20 cellular contexts compared by ENCODE assay signal in the genomic region with DNA sequence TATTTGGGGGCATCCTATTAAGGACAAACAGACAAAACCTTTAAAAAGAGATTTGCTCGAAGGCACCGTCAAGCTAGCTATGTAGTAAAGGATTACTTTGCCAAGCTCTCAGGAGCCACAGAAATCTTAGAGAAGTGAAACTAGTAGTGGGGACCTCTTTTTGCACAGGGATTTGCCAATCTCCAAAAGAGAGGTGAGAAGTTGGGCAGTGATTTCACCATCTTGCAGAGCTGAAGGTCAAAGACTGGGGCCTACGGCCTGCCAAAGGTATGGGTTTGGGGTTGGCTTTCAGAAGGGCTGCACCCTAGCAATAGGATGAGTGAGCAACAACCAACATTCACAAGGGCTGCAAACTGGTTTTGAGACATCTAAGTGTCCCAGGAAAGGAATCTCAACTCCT. TPM values are rescaled to one million over a fixed set of nuclear protein-coding genes. Genes with fewer than 3 reads are reported as not detected.
"Had no signal": no experiment of that assay in that cellular context is flagged by ENCODE, and none has a peak within 500 bp of the region (broad histone marks: within the 10 kb centered on the region; RNA-seq: fewer than 3 reads in every experiment).

No MANE protein-coding gene starts in this region.

- DNase-seq: activated CD4-positive, alpha-beta memory T cell treated with anti-CD3 and anti-CD28 coated beads, Interleukin-2, amount 10 ng/mL, durations not matched to agents 7 days and 5 days; activated CD4-positive, alpha-beta T cell treated with anti-CD3 and anti-CD28 coated beads, Interleukin-2, amount 10 ng/mL, durations not matched to agents 24 days and 14 days; activated naive CD4-positive, alpha-beta T cell treated with anti-CD3 and anti-CD28 coated beads, Interleukin-2, amount 10 ng/mL, durations not matched to agents 7 days and 5 days; amygdala; cerebellar nuclear complex; cortex of kidney; endodermal cell; esophagus squamous epithelium; gastrocnemius medialis; hippocampal formation; kidney glomerular epithelial cell; left ventricle myocardium inferior; stimulated activated CD4-positive, alpha-beta T cell treated with anti-CD3 and anti-CD28 coated beads, Interleukin-4, amount 100 ng/mL, for 24 hours; stimulated activated naive CD4-positive, alpha-beta T cell treated with Interleukin-2 at 50 U/mL for 16 hours had no signal

- H3K27ac Mint-ChIP-seq: activated CD4-positive, alpha-beta memory T cell treated with anti-CD3 and anti-CD28 coated beads, Interleukin-2, amount 10 ng/mL, durations not matched to agents 7 days and 5 days; activated CD4-positive, alpha-beta T cell treated with anti-CD3 and anti-CD28 coated beads, Interleukin-2, amount 10 ng/mL, durations not matched to agents 24 days and 14 days; activated naive CD4-positive, alpha-beta T cell treated with anti-CD3 and anti-CD28 coated beads, Interleukin-2, amount 10 ng/mL, durations not matched to agents 7 days and 5 days; endodermal cell; natural killer cell treated with Interleukin-12 subunit alpha and Interleukin-12 subunit beta and Interleukin-15 and Interleukin-18, amount 100 ng/mL, for 72 hours had no signal

- H3K36me3 Mint-ChIP-seq: activated naive CD4-positive, alpha-beta T cell treated with anti-CD3 and anti-CD28 coated beads, Interleukin-2, amount 10 ng/mL, durations not matched to agents 7 days and 5 days; natural killer cell treated with Interleukin-12 subunit alpha and Interleukin-12 subunit beta and Interleukin-15 and Interleukin-18, amount 100 ng/mL, for 72 hours had no signal

- ATAC-seq: activated CD4-positive, CD25-positive, alpha-beta regulatory T cell treated with anti-CD3 and anti-CD28 coated beads, Interleukin-2, amount 50 U/mL, for 24 hours; gastrocnemius medialis; natural killer cell treated with Interleukin-12 subunit alpha and Interleukin-12 subunit beta and Interleukin-15 and Interleukin-18, amount 100 ng/mL, for 72 hours; right cardiac atrium had no signal

- H3K4me1 Mint-ChIP-seq: activated CD4-positive, alpha-beta memory T cell treated with anti-CD3 and anti-CD28 coated beads, Interleukin-2, amount 10 ng/mL, durations not matched to agents 7 days and 5 days; activated CD4-positive, alpha-beta T cell treated with anti-CD3 and anti-CD28 coated beads, Interleukin-2, amount 10 ng/mL, durations not matched to agents 24 days and 14 days; activated naive CD4-positive, alpha-beta T cell treated with anti-CD3 and anti-CD28 coated beads, Interleukin-2, amount 10 ng/mL, durations not matched to agents 7 days and 5 days; endodermal cell had no signal

- H3K4me3 Mint-ChIP-seq: activated CD4-positive, alpha-beta memory T cell treated with anti-CD3 and anti-CD28 coated beads, Interleukin-2, amount 10 ng/mL, durations not matched to agents 7 days and 5 days; activated CD4-positive, alpha-beta T cell treated with anti-CD3 and anti-CD28 coated beads, Interleukin-2, amount 10 ng/mL, durations not matched to agents 24 days and 14 days; activated naive CD4-positive, alpha-beta T cell treated with anti-CD3 and anti-CD28 coated beads, Interleukin-2, amount 10 ng/mL, durations not matched to agents 7 days and 5 days; endodermal cell; natural killer cell treated with Interleukin-12 subunit alpha and Interleukin-12 subunit beta and Interleukin-15 and Interleukin-18, amount 100 ng/mL, for 72 hours had no signal

- H3K27me3 Mint-ChIP-seq: activated CD4-positive, alpha-beta memory T cell treated with anti-CD3 and anti-CD28 coated beads, Interleukin-2, amount 10 ng/mL, durations not matched to agents 7 days and 5 days; activated CD4-positive, alpha-beta T cell treated with anti-CD3 and anti-CD28 coated beads, Interleukin-2, amount 10 ng/mL, durations not matched to agents 24 days and 14 days; activated naive CD4-positive, alpha-beta T cell treated with anti-CD3 and anti-CD28 coated beads, Interleukin-2, amount 10 ng/mL, durations not matched to agents 7 days and 5 days had no signal

RNA-seq across cellular contexts. Expression of gene FCN1, which starts 1.6 kb away (rescaled TPM):
- total RNA-seq: activated CD4-positive, alpha-beta memory T cell treated with anti-CD3 and anti-CD28 coated beads, Interleukin-2, amount 10 ng/mL, durations not matched to agents 7 days and 5 days; activated CD4-positive, alpha-beta T cell treated with anti-CD3 and anti-CD28 coated beads, Interleukin-2, amount 10 ng/mL, durations not matched to agents 24 days and 14 days; bronchial epithelial cell; endodermal cell; natural killer cell treated with Interleukin-12 subunit alpha and Interleukin-12 subunit beta and Interleukin-15 and Interleukin-18, amount 100 ng/mL, for 72 hours; pulmonary artery endothelial cell had no signal

RNA-seq across cellular contexts. Expression of gene FCN2, which starts 38.7 kb away (rescaled TPM):
- total RNA-seq: activated CD4-positive, alpha-beta memory T cell treated with anti-CD3 and anti-CD28 coated beads, Interleukin-2, amount 10 ng/mL, durations not matched to agents 7 days and 5 days; activated CD4-positive, alpha-beta T cell treated with anti-CD3 and anti-CD28 coated beads, Interleukin-2, amount 10 ng/mL, durations not matched to agents 24 days and 14 days; bronchial epithelial cell; endodermal cell; esophagus squamous epithelium; gastrocnemius medialis; left ventricle myocardium inferior; natural killer cell treated with Interleukin-12 subunit alpha and Interleukin-12 subunit beta and Interleukin-15 and Interleukin-18, amount 100 ng/mL, for 72 hours; pulmonary artery endothelial cell; right cardiac atrium; vagina had no signal
